In the genomic region with DNA sequence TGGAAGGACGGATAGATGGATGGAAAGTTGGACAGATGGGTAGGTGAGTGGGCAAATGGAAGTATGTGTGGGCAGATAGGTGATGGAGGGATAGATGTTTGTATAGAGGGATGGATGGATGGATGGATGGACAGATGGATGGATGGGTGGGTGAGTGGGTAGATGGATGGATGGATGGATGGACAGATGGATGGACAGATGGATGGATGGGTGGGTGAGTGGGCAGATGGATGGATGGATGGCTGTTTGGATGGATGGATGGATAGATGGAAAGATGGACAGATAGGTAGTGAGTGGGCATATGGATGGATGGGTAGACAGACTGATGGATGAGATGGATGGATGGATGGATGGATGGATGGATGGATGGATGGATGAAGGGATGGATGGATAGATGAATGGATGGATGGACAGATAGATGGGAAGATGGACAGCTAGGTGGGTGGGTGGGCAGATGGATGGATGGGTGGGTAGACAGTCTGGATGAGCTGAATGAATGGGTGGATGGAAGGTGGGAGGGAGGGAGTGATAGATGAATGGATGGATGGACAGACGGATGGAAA, we compare ENCODE assay signal across 25 cellular contexts.
"Had no signal": no experiment of that assay in that cellular context is flagged by ENCODE, and none has a peak within 500 bp of the region (broad histone marks: within the 10 kb centered on the region; RNA-seq: fewer than 3 reads in every experiment).

No MANE protein-coding gene starts in this region.

- DNase-seq: immature natural killer cell; left ventricle myocardium inferior; mesendoderm; naive B cell; natural killer cell; nephron progenitor cell; pancreas; retina; right cardiac atrium; stimulated activated CD4-positive, alpha-beta T cell treated with anti-CD3 and anti-CD28 coated beads, Interleukin-12 subunit alpha, Interleukin-12 subunit beta, amount 100 ng/mL, for 4 hours; stimulated activated CD4-positive, alpha-beta T cell treated with anti-CD3 and anti-CD28 coated beads, Interleukin-15, amount 100 ng/mL, for 24 hours; stimulated activated CD4-positive, alpha-beta T cell treated with anti-CD3 and anti-CD28 coated beads, Interleukin-4, amount 100 ng/mL, for 24 hours; stimulated activated naive CD4-positive, alpha-beta T cell; tibial artery; trophoblast cell; uterus had no signal

- H3K27ac ChIP-seq: left ventricle myocardium inferior, pancreas, prostate gland, skin epidermis, suprapubic skin, thoracic aorta, tibial artery, upper lobe of right lung, uterus had no signal

- H3K4me3 ChIP-seq: left ventricle myocardium inferior, lung, pancreas, prostate gland, skin epidermis, suprapubic skin, thoracic aorta, tibial artery, upper lobe of right lung, uterus had no signal

- H3K36me3 ChIP-seq: left ventricle myocardium inferior, pancreas, prostate gland, suprapubic skin, thoracic aorta, tibial artery, upper lobe of right lung, uterus had no signal

- H3K4me1 ChIP-seq: left ventricle myocardium inferior, pancreas, prostate gland, suprapubic skin, tibial artery, upper lobe of right lung, uterus had no signal

- ATAC-seq: natural killer cell; right cardiac atrium; sciatic nerve; stimulated activated effector memory CD8-positive, alpha-beta T cell treated with anti-CD3 and anti-CD28 coated beads, Interleukin-12 subunit alpha, Interleukin-12 subunit beta, amount 100 ng/mL, for 72 hours; upper lobe of right lung had no signal

- FAIRE-seq: islet of Langerhans, pancreas had no signal

- H3K27me3 ChIP-seq: pancreas, uterus had no signal

- H3K9me3 ChIP-seq: left ventricle myocardium inferior, pancreas, prostate gland, suprapubic skin, thoracic aorta, tibial artery, upper lobe of right lung, uterus had no signal
